ENCODE assay signal across 1 cellular context in the genomic region with DNA sequence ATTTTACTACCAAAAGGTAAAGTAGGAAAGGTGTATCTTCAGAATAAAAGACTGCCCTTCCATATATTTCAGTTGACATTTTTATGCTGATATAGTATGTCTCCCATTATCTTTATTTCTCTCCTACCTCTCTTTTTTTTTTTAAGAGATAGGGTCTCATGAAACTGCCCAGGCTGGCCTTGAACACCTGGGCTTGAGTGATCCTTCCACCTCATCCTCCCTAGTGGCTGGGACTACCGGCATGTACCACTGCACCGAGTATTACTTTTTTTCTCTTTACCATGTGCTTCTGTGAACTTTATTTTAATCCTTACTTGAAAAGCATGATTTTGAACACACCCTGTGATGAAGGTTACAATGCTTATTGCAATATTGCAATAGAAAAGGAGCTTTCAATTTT.
TF ChIP-seq lines count a peak whose summit lies in the region.

No MANE protein-coding gene starts in this region.

TF ChIP-seq in HEK293, 187 proteins besides CTCF, POLR2A, EP300 and RAD21 (continued from another document):
- TF ChIP-seq ZNF76 (tag by site-specific recombination; IDR thresholded peaks at IDR 0.05; ENCODE audit: borderline replicate concordance, low read depth) (no peak), PRDM10 (tag by site-specific recombination; IDR thresholded peaks at IDR 0.05) (peak; percentile 31; the same call in 1 of the 2 replicates)
- TF ChIP-seq, protein P1, sequence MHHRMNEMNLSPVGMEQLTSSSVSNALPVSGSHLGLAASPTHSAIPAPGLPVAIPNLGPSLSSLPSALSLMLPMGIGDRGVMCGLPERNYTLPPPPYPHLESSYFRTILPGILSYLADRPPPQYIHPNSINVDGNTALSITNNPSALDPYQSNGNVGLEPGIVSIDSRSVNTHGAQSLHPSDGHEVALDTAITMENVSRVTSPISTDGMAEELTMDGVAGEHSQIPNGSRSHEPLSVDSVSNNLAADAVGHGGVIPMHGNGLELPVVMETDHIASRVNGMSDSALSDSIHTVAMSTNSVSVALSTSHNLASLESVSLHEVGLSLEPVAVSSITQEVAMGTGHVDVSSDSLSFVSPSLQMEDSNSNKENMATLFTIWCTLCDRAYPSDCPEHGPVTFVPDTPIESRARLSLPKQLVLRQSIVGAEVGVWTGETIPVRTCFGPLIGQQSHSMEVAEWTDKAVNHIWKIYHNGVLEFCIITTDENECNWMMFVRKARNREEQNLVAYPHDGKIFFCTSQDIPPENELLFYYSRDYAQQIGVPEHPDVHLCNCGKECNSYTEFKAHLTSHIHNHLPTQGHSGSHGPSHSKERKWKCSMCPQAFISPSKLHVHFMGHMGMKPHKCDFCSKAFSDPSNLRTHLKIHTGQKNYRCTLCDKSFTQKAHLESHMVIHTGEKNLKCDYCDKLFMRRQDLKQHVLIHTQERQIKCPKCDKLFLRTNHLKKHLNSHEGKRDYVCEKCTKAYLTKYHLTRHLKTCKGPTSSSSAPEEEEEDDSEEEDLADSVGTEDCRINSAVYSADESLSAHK (tag by site-specific recombination; IDR thresholded peaks at IDR 0.05), result peak; percentile 87
